Comparison of ENCODE assay signal across 1 cellular context in the genomic region with DNA sequence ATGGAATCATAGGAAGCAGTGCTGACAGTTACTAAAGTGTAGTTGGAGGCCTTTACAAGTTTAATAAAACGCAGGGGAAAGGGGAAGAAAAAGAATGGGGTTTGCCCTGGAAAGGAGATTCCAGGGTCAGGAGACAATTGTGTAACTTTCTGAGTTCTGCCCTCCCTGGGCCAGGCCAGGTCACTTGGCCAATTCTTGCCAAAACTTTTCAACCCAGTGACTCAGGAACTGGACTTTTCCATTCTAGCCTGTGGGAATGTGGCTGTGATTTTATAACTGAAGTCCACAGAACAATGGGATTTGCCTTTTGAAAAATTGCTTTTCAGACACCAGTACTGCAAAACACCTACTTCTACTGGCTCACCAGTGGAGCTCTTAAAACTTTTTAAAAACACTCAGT.
TF ChIP-seq lines count a peak whose summit lies in the region.

No MANE protein-coding gene starts in this region.

TF ChIP-seq in SK-N-SH treated with all-trans-retinoic acid at 6 μM for 48 hours, 23 proteins besides CTCF, POLR2A, EP300 and RAD21 (continued from another document):
- TF ChIP-seq, protein P1, sequence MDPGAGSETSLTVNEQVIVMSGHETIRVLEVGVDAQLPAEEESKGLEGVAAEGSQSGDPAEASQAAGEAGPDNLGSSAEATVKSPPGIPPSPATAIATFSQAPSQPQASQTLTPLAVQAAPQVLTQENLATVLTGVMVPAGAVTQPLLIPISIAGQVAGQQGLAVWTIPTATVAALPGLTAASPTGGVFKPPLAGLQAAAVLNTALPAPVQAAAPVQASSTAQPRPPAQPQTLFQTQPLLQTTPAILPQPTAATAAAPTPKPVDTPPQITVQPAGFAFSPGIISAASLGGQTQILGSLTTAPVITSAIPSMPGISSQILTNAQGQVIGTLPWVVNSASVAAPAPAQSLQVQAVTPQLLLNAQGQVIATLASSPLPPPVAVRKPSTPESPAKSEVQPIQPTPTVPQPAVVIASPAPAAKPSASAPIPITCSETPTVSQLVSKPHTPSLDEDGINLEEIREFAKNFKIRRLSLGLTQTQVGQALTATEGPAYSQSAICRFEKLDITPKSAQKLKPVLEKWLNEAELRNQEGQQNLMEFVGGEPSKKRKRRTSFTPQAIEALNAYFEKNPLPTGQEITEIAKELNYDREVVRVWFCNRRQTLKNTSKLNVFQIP (CRISPR knock-in tag; IDR thresholded peaks at IDR 0.05; ENCODE audit: borderline replicate concordance, low read depth) = no peak
